In the genomic region with DNA sequence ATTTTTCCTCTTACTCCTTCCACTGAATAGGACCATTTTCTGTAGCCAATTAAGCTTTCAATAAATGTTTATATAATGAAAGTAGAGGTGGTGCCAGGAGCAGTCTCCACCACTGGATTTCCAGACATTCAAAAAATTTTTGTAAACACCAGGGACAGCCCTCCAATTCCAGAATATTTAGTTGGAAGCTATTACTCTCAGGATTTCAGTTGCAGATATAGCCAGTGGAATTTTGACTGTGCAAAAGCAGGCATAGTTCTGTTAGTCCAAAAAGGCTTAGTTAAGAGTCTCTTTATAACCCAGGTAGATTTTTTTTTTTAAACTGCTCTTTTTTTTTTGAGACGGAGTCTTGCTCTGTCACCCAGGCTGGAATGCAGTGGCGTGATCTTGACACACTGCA, we compare ENCODE assay signal across 1 cellular context.
TF ChIP-seq lines count a peak whose summit lies in the region.

No MANE protein-coding gene starts in this region.

TF ChIP-seq in IMR-90, 13 proteins besides CTCF, POLR2A, EP300 and RAD21 (continued from another document):
- TF ChIP-seq MXI1 (IDR thresholded peaks at IDR 0.05; ENCODE audit: borderline replicate concordance, low read depth, low read length) (no peak), BHLHE40 (IDR thresholded peaks at IDR 0.05; ENCODE audit: low read depth, low read length) (no peak), FOS (IDR thresholded peaks at IDR 0.05; ENCODE audit: low read depth, low read length) (no peak), CHD1 (IDR thresholded peaks at IDR 0.05; ENCODE audit: low read depth, low read length) (no peak)
- TF ChIP-seq, protein P1, sequence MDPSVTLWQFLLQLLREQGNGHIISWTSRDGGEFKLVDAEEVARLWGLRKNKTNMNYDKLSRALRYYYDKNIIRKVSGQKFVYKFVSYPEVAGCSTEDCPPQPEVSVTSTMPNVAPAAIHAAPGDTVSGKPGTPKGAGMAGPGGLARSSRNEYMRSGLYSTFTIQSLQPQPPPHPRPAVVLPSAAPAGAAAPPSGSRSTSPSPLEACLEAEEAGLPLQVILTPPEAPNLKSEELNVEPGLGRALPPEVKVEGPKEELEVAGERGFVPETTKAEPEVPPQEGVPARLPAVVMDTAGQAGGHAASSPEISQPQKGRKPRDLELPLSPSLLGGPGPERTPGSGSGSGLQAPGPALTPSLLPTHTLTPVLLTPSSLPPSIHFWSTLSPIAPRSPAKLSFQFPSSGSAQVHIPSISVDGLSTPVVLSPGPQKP (IDR thresholded peaks at IDR 0.05; ENCODE audit: borderline replicate concordance, low read depth, low read length) = no peak
